In genomic region chr3:39416998-39417397, GRCh38 we compare ENCODE assay signal across 10 cellular contexts. TPM values are rescaled to one million over a fixed set of nuclear protein-coding genes. Genes with fewer than 3 reads are reported as not detected.
"Had no signal": no experiment of that assay in that cellular context is flagged by ENCODE, and none has a peak within 500 bp of the region (broad histone marks: within the 10 kb centered on the region; RNA-seq: fewer than 3 reads in every experiment).

No MANE protein-coding gene starts in this region.

RNA-seq across cellular contexts. Expression of gene MOBP, which starts 50.5 kb away (rescaled TPM):
- total RNA-seq: activated CD8-positive, alpha-beta T cell treated with anti-CD3 and anti-CD28 coated beads for 36 hours; activated naive CD4-positive, alpha-beta T cell treated with anti-CD3 and anti-CD28 coated beads, Interleukin-2, amount 50 U/mL, for 72 hours; activated naive CD8-positive, alpha-beta T cell treated with anti-CD3 and anti-CD28 coated beads, Interleukin-2, amount 10 ng/mL, durations not matched to agents 7 days and 5 days; activated T-helper 1 cell treated with anti-CD3 and anti-CD28 coated beads, Interleukin-12 subunit alpha, Interleukin-12 subunit beta, Interleukin-2, Interleukin-4 antibody, amounts not matched to agents 30 ng/mL and 10 ng/mL and 1 ng/mL, durations not matched to agents 14 hours and 24 hours and 36 hours; ascending aorta; cardiac muscle cell; esophagus squamous epithelium; fibroblast of lung; fibroblast of villous mesenchyme had no signal
- polyA plus RNA-seq: cardiac muscle cell, esophagus, fibroblast of lung had no signal
